Comparison of ENCODE assay signal across 16 cellular contexts in genomic region chr6:128346569-128346968, GRCh38.
DNase-seq lines count a peak whose midpoint lies in the region; TF ChIP-seq lines count a peak whose summit lies in the region.
"Had no signal": no experiment of that assay in that cellular context is flagged by ENCODE, and none has a peak within 500 bp of the region (broad histone marks: within the 10 kb centered on the region; RNA-seq: fewer than 3 reads in every experiment).

No MANE protein-coding gene starts in this region.

- H3F3A ChIP-seq in neural cell (ENCODE audit: insufficient read depth, low read length, poor library complexity, severe bottlenecking), result peaks cover 4% of the 10 kb centered on the region

- TF ChIP-seq CTCF in neural cell (IDR thresholded peaks at IDR 0.05; ENCODE audit: poor library complexity, severe bottlenecking), result no peak

- DNase-seq in NCI-H82 (lab: John Stamatoyannopoulos, UW) (peak; percentile 23), NCI-H82 treated with DMSO at 0.1 percent for 48 hours (lab: John Stamatoyannopoulos, UW; ENCODE audit: unreplicated experiment) (no peak), left kidney (ENCODE audit: low read depth, low spot score) (peak; percentile 19), NCI-H2171 treated with DMSO at 0.1 percent for 48 hours (lab: John Stamatoyannopoulos, UW) (no peak), cerebellar cortex (ENCODE audit: low spot score) (no peak), DMS53 (lab: John Stamatoyannopoulos, UW) (no peak)
- DNase-seq: 8988T; Caco-2; CD4-positive, alpha-beta T cell; DMS79; GDM1; GOT3; H7; HFFc6 had no signal

- TF ChIP-seq RAD21 in neural cell (conservative IDR thresholded peaks at IDR 0.05), result no peak

- H3K27me3 ChIP-seq in neural cell (ENCODE audit: insufficient read depth, low read depth, low read length), result no peaks in the 10 kb centered on the region

- H3K9me3 ChIP-seq in neural cell (ENCODE audit: low read length), result no peaks in the 10 kb centered on the region
- H3K9me3 ChIP-seq: Caco-2 had no signal

- no peaks in the 10 kb centered on the region for H3K36me3 ChIP-seq in neural cell (ENCODE audit: insufficient read depth, low read length)

- H3K27ac ChIP-seq in neural cell (ENCODE audit: low read length), result no peak overlapping the region
- H3K27ac ChIP-seq: C4-2B had no signal

- peak; percentile 55 for TF ChIP-seq EP300 in neural cell (conservative IDR thresholded peaks at IDR 0.05; ENCODE audit: poor library complexity, severe bottlenecking)

- H3K4me3 ChIP-seq in neural cell (ENCODE audit: low read length), result no peak overlapping the region

- peak overlapping the region; percentile 31 for H3K4me2 ChIP-seq in neural cell (ENCODE audit: low read length)

- H3K9ac ChIP-seq in neural cell (ENCODE audit: low read length), result no peak overlapping the region

- no peaks in the 10 kb centered on the region for H3K79me2 ChIP-seq in neural cell (replicated peaks; ENCODE audit: insufficient read depth, low read length)

- H2AFZ ChIP-seq in neural cell (ENCODE audit: low read depth, low read length), result no peak overlapping the region

- H3K9me2 ChIP-seq in neural cell (ENCODE audit: insufficient read depth, low read length), result no peaks in the 10 kb centered on the region

- H4K20me1 ChIP-seq in neural cell (ENCODE audit: insufficient read depth), result no peaks in the 10 kb centered on the region

TF ChIP-seq in neural cell, 6 proteins besides CTCF, POLR2A, EP300 and RAD21:
- peak; percentile 61 for TF ChIP-seq REST (IDR thresholded peaks at IDR 0.05; ENCODE audit: borderline replicate concordance)
- peak; percentile 37 for TF ChIP-seq POLR2AphosphoS5 (IDR thresholded peaks at IDR 0.05)
- TF ChIP-seq EZH2 (IDR thresholded peaks at IDR 0.05; ENCODE audit: borderline replicate concordance, insufficient read depth, low read length, poor library complexity, severe bottlenecking), result no peak
- no peak for TF ChIP-seq SMC3 (conservative IDR thresholded peaks at IDR 0.05; ENCODE audit: poor library complexity)
- no peak for TF ChIP-seq MXI1 (conservative IDR thresholded peaks at IDR 0.05; ENCODE audit: poor library complexity, severe bottlenecking)
- no peak for TF ChIP-seq TAF1 (IDR thresholded peaks at IDR 0.05; ENCODE audit: low read depth)
TF ChIP-seq in neural cell: peak in this region for 2.

Comparison
In these comparisons a context has a peak if more than half of its experiments do, and no peak if none do; other contexts are left out.
1. DNase-seq: peak in NCI-H82 (single experiment) and left kidney (single experiment); none in NCI-H82 treated with DMSO at 0.1 percent for 48 hours (single experiment), NCI-H2171 treated with DMSO at 0.1 percent for 48 hours (single experiment), cerebellar cortex (single experiment) and DMS53 (single experiment).